Comparison of ENCODE assay signal across 27 cellular contexts in the genomic region with DNA sequence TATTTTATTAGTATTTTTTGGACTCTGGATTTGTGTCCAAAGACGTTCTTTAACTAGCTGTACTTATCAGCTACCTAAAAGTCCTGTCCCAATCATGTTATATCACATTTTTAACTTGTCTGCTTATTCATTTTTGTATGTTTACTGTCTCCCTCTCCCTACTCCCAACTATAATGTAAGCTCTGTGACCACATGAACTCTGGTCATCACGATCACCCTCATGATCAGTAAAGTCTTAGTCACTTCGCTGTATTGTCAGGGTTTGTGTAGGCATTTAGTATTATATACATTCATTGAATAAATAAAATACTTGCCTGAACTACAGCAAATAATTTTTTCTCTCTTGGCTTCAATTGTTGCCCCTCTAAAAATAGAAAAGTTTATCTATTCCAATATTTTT.
"Had no signal": no experiment of that assay in that cellular context is flagged by ENCODE, and none has a peak within 500 bp of the region (broad histone marks: within the 10 kb centered on the region; RNA-seq: fewer than 3 reads in every experiment).

No MANE protein-coding gene starts in this region.

- H3K9me3 ChIP-seq: neutrophil, pancreas, prostate gland, right atrium auricular region, spleen, suprapubic skin, testis, tibial artery, transverse colon, upper lobe of right lung, uterus had no signal

- H3K27ac ChIP-seq: neutrophil, pancreas, prostate gland, right atrium auricular region, skin epidermis, spleen, suprapubic skin, testis, tibial artery, transverse colon, upper lobe of right lung, uterus had no signal

- H3K4me1 ChIP-seq: pancreas, prostate gland, right atrium auricular region, spleen, testis, transverse colon, upper lobe of right lung, uterus had no signal

- DNase-seq: nucleus accumbens; pancreas; retina; spleen; stimulated activated CD4-positive, alpha-beta T cell treated with anti-CD3 and anti-CD28 coated beads, Interleukin-12 subunit alpha, Interleukin-12 subunit beta, amount 100 ng/mL, for 4 hours; stimulated activated CD4-positive, alpha-beta T cell treated with anti-CD3 and anti-CD28 coated beads, Interleukin-1b, Interleukin-23, amount 100 ng/mL, for 48 hours; stimulated activated CD4-positive, alpha-beta T cell treated with anti-CD3 and anti-CD28 coated beads, Interleukin-4, amount 100 ng/mL, for 1 hour; stimulated activated CD4-positive, alpha-beta T cell treated with anti-CD3 and anti-CD28 coated beads, Interleukin-4, amount 100 ng/mL, for 4 hours; stimulated activated CD8-positive, alpha-beta memory T cell treated with anti-CD3 and anti-CD28 coated beads, Interleukin-4, amount 100 ng/mL, for 48 hours; stimulated activated naive CD4-positive, alpha-beta T cell; stimulated activated naive CD8-positive, alpha-beta T cell treated with anti-CD3 and anti-CD28 coated beads, Interleukin-15, amount 100 ng/mL, for 72 hours; stimulated activated naive CD8-positive, alpha-beta T cell treated with anti-CD3 and anti-CD28 coated beads, Interleukin-15, Interleukin-2, amounts not matched to agents 100 U/mL and 50 U/mL, for 24 hours; substantia nigra; testis; tibial artery; transverse colon; upper lobe of right lung; uterus had no signal

- H3K4me3 ChIP-seq: pancreas, prostate gland, right atrium auricular region, skin epidermis, smooth muscle cell, spleen, suprapubic skin, testis, tibial artery, transverse colon, upper lobe of right lung, uterus had no signal

- ATAC-seq: natural killer cell treated with Interleukin-12 subunit alpha and Interleukin-12 subunit beta and Interleukin-15 and Interleukin-18, amount 100 ng/mL, for 72 hours; pancreas; sciatic nerve; stimulated activated memory B cell treated with anti-CD40 and anti-IgM and Interleukin-4, amounts not matched to agents 10 μg/mL and 1 μg/mL and 100 μg/mL, for 72 hours; stimulated activated naive CD8-positive, alpha-beta T cell treated with anti-CD3 and anti-CD28 coated beads, Interleukin-15, amount 100 ng/mL, for 72 hours; stimulated activated naive CD8-positive, alpha-beta T cell treated with anti-CD3 and anti-CD28 coated beads, Interleukin-15, Interleukin-2, amounts not matched to agents 100 U/mL and 50 U/mL, for 24 hours; upper lobe of right lung had no signal

- H3K4me2 ChIP-seq: smooth muscle cell had no signal

- H3K36me3 ChIP-seq: neutrophil, pancreas, prostate gland, right atrium auricular region, spleen, suprapubic skin, tibial artery, transverse colon, upper lobe of right lung, uterus had no signal

- H3K27me3 ChIP-seq: neutrophil, pancreas, right atrium auricular region, spleen, suprapubic skin, testis, tibial artery, transverse colon, upper lobe of right lung, uterus had no signal
